9 cellular contexts compared by ENCODE assay signal in genomic region chr14:103848720-103849077, GRCh38. TPM values are rescaled to one million over a fixed set of nuclear protein-coding genes. Genes with fewer than 3 reads are reported as not detected.
DNase-seq lines count a peak whose midpoint lies in the region; ATAC-seq, FAIRE-seq and TF ChIP-seq lines count a peak whose summit lies in the region.
"Had no signal": no experiment of that assay in that cellular context is flagged by ENCODE, and none has a peak within 500 bp of the region (broad histone marks: within the 10 kb centered on the region; RNA-seq: fewer than 3 reads in every experiment).

No MANE protein-coding gene starts in this region.

- CTCF ChIA-PET in Panc1 (lab: Charles Lee): no interaction called here

- H3K79me2 ChIP-seq in neural progenitor cell (ENCODE audit: low read depth): no peaks in the 10 kb centered on the region

- peaks cover 14% of the 10 kb centered on the region for H3K4me1 Mint-ChIP-seq in neural progenitor cell

- H2AFZ ChIP-seq in neural progenitor cell (replicated peaks): no peak overlapping the region

- H4K20me1 ChIP-seq in neural progenitor cell (ENCODE audit: low read depth): peaks cover 15% of the 10 kb centered on the region

- H3K36me3 ChIP-seq in Panc1 (ENCODE audit: control insufficient read depth, insufficient read depth, low read length) (no peaks in the 10 kb centered on the region), gastroesophageal sphincter (peaks cover 0 to 5% of the 10 kb centered on the region in 2 donors), neural progenitor cell (no peaks in the 10 kb centered on the region)

- no peak for TF ChIP-seq POLR2A in gastroesophageal sphincter (IDR thresholded peaks at IDR 0.05)
- no peak for TF ChIP-seq POLR2A in H54 (IDR thresholded peaks at IDR 0.05; ENCODE audit: low read depth, low read length)

- H3K27me3 ChIP-seq in Panc1 (ENCODE audit: control insufficient read depth, insufficient read depth, low read length) (no peaks in the 10 kb centered on the region), gastroesophageal sphincter (no peaks in the 10 kb centered on the region), neural progenitor cell (peaks cover 52% of the 10 kb centered on the region)

- no peak for TF ChIP-seq EP300 in gastroesophageal sphincter (IDR thresholded peaks at IDR 0.05)

- peaks cover 32% of the 10 kb centered on the region for H3K27me3 Mint-ChIP-seq in neural progenitor cell (ENCODE audit: insufficient read depth, low read depth)

- BruUV-seq in Panc1 (replicated peaks; lab: Mats Ljungman, UMichigan): no TSS peak

- FAIRE-seq in H54 (lab: Jason Lieb, UNC): no peak

- H3K27ac ChIP-seq in Panc1 (ENCODE audit: low read length) (0 out of 2 replicates have a peak overlapping the region, but pooled peaks have one; percentile 57), gastroesophageal sphincter (peak overlapping the region; percentile 14 to 98 (median 86)), neural progenitor cell (no peak overlapping the region)

- no peaks in the 10 kb centered on the region for H3K36me3 Mint-ChIP-seq in neural progenitor cell

- H3K4me1 ChIP-seq in Panc1 (ENCODE audit: control insufficient read depth, insufficient read depth, low read length): peaks cover 6% of the 10 kb centered on the region; the same call in 1 of the 2 replicates
- H3K4me1 ChIP-seq in gastroesophageal sphincter: peaks cover 0 to 30% (median 15%) of the 10 kb centered on the region in 3 donors
- H3K4me1 ChIP-seq in neural progenitor cell: peaks cover 6% of the 10 kb centered on the region

- POLR2A ChIA-PET in Panc1 (lab: Charles Lee): no interaction called here

- H3K4me3 ChIP-seq in Panc1 (ENCODE audit: low read depth in 2 of 2, low read length in 2 of 2): peak overlapping the region; percentile 55 to 70
- H3K4me3 ChIP-seq in gastroesophageal sphincter: peak overlapping the region in 1 of 2 donors; percentile 92
- H3K4me3 ChIP-seq in neural progenitor cell: peak overlapping the region; percentile 86

- intact Hi-C loops in Panc1 (cut with micrococcal nuclease; ENCODE audit: unreplicated experiment): no loop called here

- 0 to 20% methylated on average over 1 to 2 of the region's 14 CpGs for WGBS in gastroesophageal sphincter (ENCODE audit: low coverage in 1 of 2), 2 donors

- in situ Hi-C loops in Panc1 (cut with HindIII; ENCODE audit: low pct_unique_long_range_greater_than_20kb, low sequenced_read_pairs): no loop called here

- H3K27ac Mint-ChIP-seq in neural progenitor cell: peak overlapping the region; percentile 88

- TF ChIP-seq CTCF in Panc1 (IDR thresholded peaks at IDR 0.05): no peak
- no peak for TF ChIP-seq CTCF in gastroesophageal sphincter (IDR thresholded peaks at IDR 0.05)
- TF ChIP-seq CTCF in neural progenitor cell (IDR thresholded peaks at IDR 0.05): no peak

- peak; percentile 27 for DNase-seq in AG20443 (ENCODE audit: low spot score)
- DNase-seq in Panc1 (ENCODE audit: low read depth, low spot score): no peak
- no peak for DNase-seq in neural progenitor cell (ENCODE audit: low spot score)
- DNase-seq in H54 (ENCODE audit: insufficient read length, low spot score): no peak
- no peak for DNase-seq in ecto neural progenitor cell (ENCODE audit: low spot score)
- DNase-seq in activated naive CD4-positive, alpha-beta T cell treated with anti-CD3 and anti-CD28 coated beads, Interleukin-2, amount 50 U/mL, for 16 hours: no peak
- DNase-seq: KG1 had no signal

- ATAC-seq in Panc1: no peak
- no peak for ATAC-seq in gastroesophageal sphincter
- no peak for ATAC-seq in HG03025 (IDR thresholded peaks at IDR 0.05; ENCODE audit: low FRiP score, unreplicated experiment)

- H3K9me3 Mint-ChIP-seq in neural progenitor cell: no peaks in the 10 kb centered on the region

- peak overlapping the region; percentile 88 for H3K4me2 ChIP-seq in neural progenitor cell

- H3K4me3 Mint-ChIP-seq in neural progenitor cell: peak overlapping the region; percentile 83

- no peak overlapping the region for H3K9ac ChIP-seq in neural progenitor cell

- peaks cover 24% of the 10 kb centered on the region for H3F3A ChIP-seq in neural progenitor cell (ENCODE audit: low read depth)

- H3K9me3 ChIP-seq in Panc1 (ENCODE audit: control insufficient read depth, insufficient read depth, low read depth, low read length) (no peaks in the 10 kb centered on the region), gastroesophageal sphincter (no peaks in the 10 kb centered on the region), neural progenitor cell (ENCODE audit: low read depth) (no peaks in the 10 kb centered on the region)

RNA-seq across cellular contexts. Expression of gene PPP1R13B, which starts 1.3 kb away (rescaled TPM):
- total RNA-seq in Panc1 (2021; ENCODE audit: unreplicated experiment) (19.0 TPM), gastroesophageal sphincter (10 to 100 TPM; 13.9 to 24.8 (median 17.5) TPM), neural progenitor cell (ENCODE audit: low replicate concordance) (2.4 and 2.5 TPM in 2 replicates)
- polyA plus RNA-seq in Panc1 (2012; ENCODE audit: insufficient read length): 14.1 TPM
